23 cellular contexts compared by ENCODE assay signal in genomic region chr12:87254371-87255030, GRCh38.
"Had no signal": no experiment of that assay in that cellular context is flagged by ENCODE, and none has a peak within 500 bp of the region (broad histone marks: within the 10 kb centered on the region; RNA-seq: fewer than 3 reads in every experiment).

No MANE protein-coding gene starts in this region.

- H3K27me3 ChIP-seq: gastroesophageal sphincter, neural progenitor cell, pancreas, suprapubic skin, thyroid gland had no signal

- H3K4me1 ChIP-seq: gastroesophageal sphincter, left ventricle myocardium inferior, neural progenitor cell, pancreas, suprapubic skin, thyroid gland had no signal

- H3K36me3 ChIP-seq: gastroesophageal sphincter, left ventricle myocardium inferior, neural progenitor cell, pancreas, suprapubic skin, thyroid gland had no signal

- ATAC-seq: esophagus mucosa; gastroesophageal sphincter; left cardiac atrium; natural killer cell treated with Interleukin-12 subunit alpha and Interleukin-12 subunit beta and Interleukin-15 and Interleukin-18, amount 100 ng/mL, for 72 hours; pancreas; right cardiac atrium; stimulated activated effector memory CD8-positive, alpha-beta T cell treated with anti-CD3 and anti-CD28 coated beads, Interleukin-12 subunit alpha, Interleukin-12 subunit beta, amount 100 ng/mL, for 72 hours; stimulated activated naive CD8-positive, alpha-beta T cell treated with anti-CD3 and anti-CD28 coated beads, Interleukin-15, Interleukin-2, amounts not matched to agents 100 U/mL and 50 U/mL, for 24 hours had no signal

- DNase-seq: effector memory CD4-positive, alpha-beta T cell; foreskin fibroblast; glutamatergic neuron; kidney; left cardiac atrium; left ventricle myocardium inferior; mesenchymal stem cell; midbrain; nucleus accumbens; pancreas; right cardiac atrium; stimulated activated CD4-positive, alpha-beta T cell treated with anti-CD3 and anti-CD28 coated beads, Interleukin-4, amount 100 ng/mL, for 1 hour; stimulated activated CD8-positive, alpha-beta memory T cell treated with anti-CD3 and anti-CD28 coated beads, Interleukin-4, amount 100 ng/mL, for 48 hours; stimulated activated naive CD8-positive, alpha-beta T cell treated with anti-CD3 and anti-CD28 coated beads, Interleukin-15, Interleukin-2, amounts not matched to agents 100 U/mL and 50 U/mL, for 24 hours; thyroid gland had no signal

- H3K9me3 ChIP-seq: gastroesophageal sphincter, left ventricle myocardium inferior, pancreas, suprapubic skin, thyroid gland had no signal

- H3K4me3 ChIP-seq: gastroesophageal sphincter, left ventricle myocardium inferior, lung, neural progenitor cell, pancreas, suprapubic skin, thyroid gland had no signal

- FAIRE-seq: kidney, pancreas, urothelium cell line had no signal

- H3K27ac ChIP-seq: gastroesophageal sphincter, left ventricle myocardium inferior, neural progenitor cell, pancreas, suprapubic skin, thyroid gland had no signal
